In genomic region chr14:67240168-67240932, GRCh38 we compare ENCODE assay signal across 8 cellular contexts. TPM values are rescaled to one million over a fixed set of nuclear protein-coding genes. Genes with fewer than 3 reads are reported as not detected.
DNase-seq lines count a peak whose midpoint lies in the region; ATAC-seq lines count a peak whose summit lies in the region.

No MANE protein-coding gene starts in this region.

- H3K4me1 Mint-ChIP-seq in activated naive CD4-positive, alpha-beta T cell treated with anti-CD3 and anti-CD28 coated beads, Interleukin-2, amount 10 ng/mL, durations not matched to agents 7 days and 5 days: peaks cover 24% of the 10 kb centered on the region

- H3K36me3 Mint-ChIP-seq in activated naive CD4-positive, alpha-beta T cell treated with anti-CD3 and anti-CD28 coated beads, Interleukin-2, amount 10 ng/mL, durations not matched to agents 7 days and 5 days: no peaks in the 10 kb centered on the region

- no peaks in the 10 kb centered on the region for H3K9me3 Mint-ChIP-seq in activated naive CD4-positive, alpha-beta T cell treated with anti-CD3 and anti-CD28 coated beads, Interleukin-2, amount 10 ng/mL, durations not matched to agents 7 days and 5 days

- CTCF ChIA-PET in activated naive CD4-positive, alpha-beta T cell treated with anti-CD3 and anti-CD28 coated beads, Interleukin-2, amount 10 ng/mL, durations not matched to agents 7 days and 5 days (lab: Charles Lee): interaction anchor here (0.9 kb wide), 1 partner anchor 74 kb away, joined by 3 read pairs; no protein-coding TSS in a partner anchor

- DNase-seq in NCI-H2196 (lab: John Stamatoyannopoulos, UW; ENCODE audit: unreplicated experiment) (peak; percentile 7), NCI-H2196 treated with DMSO at 0.1 percent for 48 hours (lab: John Stamatoyannopoulos, UW; ENCODE audit: unreplicated experiment) (no peak), NOMO-1 treated with DMSO at 0.1 percent for 48 hours (lab: John Stamatoyannopoulos, UW; ENCODE audit: unreplicated experiment) (peak; percentile 20), Right ventricle myocardium inferior (ENCODE audit: missing footprints) (peak; percentile 80), occipital lobe (lab: John Stamatoyannopoulos, UW) (peak; percentile 11), OCI-M2 (lab: John Stamatoyannopoulos, UW; ENCODE audit: unreplicated experiment) (no peak)
- DNase-seq in activated naive CD4-positive, alpha-beta T cell treated with anti-CD3 and anti-CD28 coated beads, Interleukin-2, amount 10 ng/mL, durations not matched to agents 7 days and 5 days: peak; percentile 60

- intact Hi-C loops in Right ventricle myocardium inferior (cut with DNase I): loop anchor here (5.0 to 10.0 kb wide), 2 partner anchors 42 to 736 kb away; partner anchors contain the start of gene GPHN

- ATAC-seq in HG02938 (IDR thresholded peaks at IDR 0.05; ENCODE audit: unreplicated experiment) (peak; percentile 13), Right ventricle myocardium inferior (peak; percentile 38)

- H3K4me3 Mint-ChIP-seq in activated naive CD4-positive, alpha-beta T cell treated with anti-CD3 and anti-CD28 coated beads, Interleukin-2, amount 10 ng/mL, durations not matched to agents 7 days and 5 days: peak overlapping the region; percentile 86

- peaks cover 32% of the 10 kb centered on the region for H3K27me3 Mint-ChIP-seq in activated naive CD4-positive, alpha-beta T cell treated with anti-CD3 and anti-CD28 coated beads, Interleukin-2, amount 10 ng/mL, durations not matched to agents 7 days and 5 days

- peak overlapping the region; percentile 86 for H3K27ac Mint-ChIP-seq in activated naive CD4-positive, alpha-beta T cell treated with anti-CD3 and anti-CD28 coated beads, Interleukin-2, amount 10 ng/mL, durations not matched to agents 7 days and 5 days

RNA-seq across cellular contexts. Expression of gene PALS1, which starts 0.9 kb away (rescaled TPM):
- total RNA-seq in Right ventricle myocardium inferior (14.7 TPM), occipital lobe (19.8 TPM)

RNA-seq across cellular contexts. Expression of gene GARIN2, which starts 51.1 kb away (rescaled TPM):
- not detected for total RNA-seq in Right ventricle myocardium inferior
- total RNA-seq in occipital lobe: 1.4 TPM

Comparison
In these comparisons a context has a peak if more than half of its experiments do, and no peak if none do; other contexts are left out.
1. DNase-seq: peak in NCI-H2196 (single experiment), NOMO-1 treated with DMSO at 0.1 percent for 48 hours (single experiment), activated naive CD4-positive, alpha-beta T cell treated with anti-CD3 and anti-CD28 coated beads, Interleukin-2, amount 10 ng/mL, durations not matched to agents 7 days and 5 days (single experiment), Right ventricle myocardium inferior (single experiment) and occipital lobe (single experiment); none in NCI-H2196 treated with DMSO at 0.1 percent for 48 hours (single experiment) and OCI-M2 (single experiment).